1 cellular context compared by ENCODE assay signal in the genomic region with DNA sequence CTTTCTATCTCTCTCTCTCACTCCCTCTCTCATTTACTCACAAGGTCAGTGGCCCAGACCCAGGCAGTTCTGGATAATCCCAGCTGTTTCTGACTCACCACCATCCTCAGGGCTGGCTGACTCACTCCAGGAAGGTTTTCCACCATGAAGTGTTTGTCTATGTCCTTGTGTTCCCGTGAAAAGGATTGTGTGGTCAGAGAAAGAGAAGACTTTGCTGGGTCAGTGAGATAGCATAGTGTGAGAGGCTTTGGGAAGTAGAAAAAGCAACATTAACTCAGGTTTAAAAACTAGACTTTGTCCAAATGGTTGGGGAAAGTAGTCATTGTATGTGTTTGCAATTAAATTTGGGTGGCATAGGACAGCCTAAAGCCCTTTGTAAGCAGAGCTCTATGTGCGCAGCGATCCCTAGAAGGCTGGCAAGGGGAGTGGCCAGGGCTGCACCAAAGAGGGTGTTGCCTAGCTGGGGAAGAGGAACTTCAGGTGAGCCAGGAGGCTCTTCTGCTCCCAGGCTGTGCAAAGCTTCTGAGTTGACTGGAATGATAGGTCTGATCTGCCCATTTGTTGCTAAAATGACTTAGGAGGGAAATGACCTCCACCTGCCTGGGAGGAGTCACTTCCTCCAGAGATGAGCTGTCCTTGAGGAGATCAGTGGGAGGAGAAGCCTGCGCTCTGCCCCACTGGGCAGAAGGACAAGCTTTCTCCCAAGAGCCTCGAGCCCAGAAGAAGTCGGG.
TF ChIP-seq lines count a peak whose summit lies in the region.

No MANE protein-coding gene starts in this region.

TF ChIP-seq in liver, 16 proteins besides CTCF, POLR2A, EP300 and RAD21 (continued from another document):
- TF ChIP-seq EGR1 (IDR thresholded peaks at IDR 0.05; ENCODE audit: low read depth in 2 of 2) (no peak), SP1 (IDR thresholded peaks at IDR 0.05) (no peak), HNF4G (IDR thresholded peaks at IDR 0.05) (no peak)
TF ChIP-seq in liver: peak in this region for 4.
